Comparison of ENCODE assay signal across 18 cellular contexts in genomic region chr10:84196083-84196482, GRCh38. TPM values are rescaled to one million over a fixed set of nuclear protein-coding genes. Genes with fewer than 3 reads are reported as not detected.
DNase-seq lines count a peak whose midpoint lies in the region; TF ChIP-seq lines count a peak whose summit lies in the region.
"Had no signal": no experiment of that assay in that cellular context is flagged by ENCODE, and none has a peak within 500 bp of the region (broad histone marks: within the 10 kb centered on the region; RNA-seq: fewer than 3 reads in every experiment).

No MANE protein-coding gene starts in this region.

- intact Hi-C loops in OCI-LY7 (cut with micrococcal nuclease; ENCODE audit: unreplicated experiment), result no loop called here

- H4K8ac ChIP-seq in trophoblast cell (ENCODE audit: low read depth, low read length), result no peak overlapping the region

- H3K27me3 ChIP-seq in Peyer's patch (peaks cover 0 to 6% of the 10 kb centered on the region in 2 donors), rectal smooth muscle tissue (ENCODE audit: control insufficient read depth, insufficient read depth, low read length) (peaks cover 10% of the 10 kb centered on the region), trophoblast cell (ENCODE audit: insufficient read depth, low read length) (peaks cover 37% of the 10 kb centered on the region)

- CTCF ChIA-PET in OCI-LY7 (lab: Charles Lee; ENCODE audit: unreplicated experiment), result no interaction called here

- H4K91ac ChIP-seq in trophoblast cell (ENCODE audit: low read depth, low read length), result no peak overlapping the region

- H3K9ac ChIP-seq in rectal smooth muscle tissue (ENCODE audit: low read length) (no peak overlapping the region), trophoblast cell (ENCODE audit: low read length) (no peak overlapping the region)

- no CpG with 5 or more reads among the region's 4 CpGs for WGBS in trophoblast cell (ENCODE audit: extremely low coverage, insufficient coverage, insufficient read length)

- H3K4me3 ChIP-seq in Peyer's patch (peak overlapping the region in 1 of 4 donors; percentile 70), rectal smooth muscle tissue (ENCODE audit: low read length) (peak overlapping the region; percentile 16), trophoblast cell (ENCODE audit: low read depth, low read length) (no peak overlapping the region), OCI-LY7 (ENCODE audit: low read depth, low read length, poor library complexity, severe bottlenecking) (no peak overlapping the region)
- H3K4me3 ChIP-seq: right lobe of liver, upper lobe of left lung had no signal

- H3K36me3 ChIP-seq in Peyer's patch (no peaks in the 10 kb centered on the region), rectal smooth muscle tissue (ENCODE audit: control insufficient read depth, insufficient read depth, low read length) (no peaks in the 10 kb centered on the region), trophoblast cell (ENCODE audit: control insufficient read depth in 1 of 2, insufficient read depth in 2 of 2, low read length in 2 of 2) (no peaks in the 10 kb centered on the region), OCI-LY7 (ENCODE audit: insufficient read depth, low read length) (no peaks in the 10 kb centered on the region)
- H3K36me3 ChIP-seq: brain microvascular endothelial cell, right lobe of liver, upper lobe of left lung had no signal

- POLR2A ChIA-PET in OCI-LY7 (lab: Charles Lee), result no interaction called here

- H3K27ac ChIP-seq in Peyer's patch, result peak overlapping the region in 2 of 4 donors; percentile 24 to 81
- H3K27ac ChIP-seq in rectal smooth muscle tissue (ENCODE audit: low read depth, low read length), result no peak overlapping the region
- no peak overlapping the region for H3K27ac ChIP-seq in trophoblast cell (ENCODE audit: low read depth, low read length)
- no peak overlapping the region for H3K27ac ChIP-seq in OCI-LY7 (ENCODE audit: low read depth, low read length, poor library complexity, severe bottlenecking)
- H3K27ac ChIP-seq: 22Rv1, brain microvascular endothelial cell, right lobe of liver, upper lobe of left lung had no signal

- H2AFZ ChIP-seq in trophoblast cell (ENCODE audit: insufficient read depth, low read length, poor library complexity), result no peak overlapping the region
- H2AFZ ChIP-seq in OCI-LY7 (ENCODE audit: low read length), result no peak overlapping the region

- H3K4me2 ChIP-seq in trophoblast cell (ENCODE audit: low read length) (no peak overlapping the region), OCI-LY7 (ENCODE audit: low read length) (no peak overlapping the region)

- H3K23ac ChIP-seq in trophoblast cell (ENCODE audit: low read length), result no peak overlapping the region

- H3K79me2 ChIP-seq in trophoblast cell (ENCODE audit: control insufficient read depth, insufficient read depth, low read length, poor library complexity) (no peaks in the 10 kb centered on the region), OCI-LY7 (ENCODE audit: insufficient read depth, low read depth, low read length) (no peaks in the 10 kb centered on the region)

- H3K4me1 ChIP-seq in Peyer's patch, result peaks cover 3 to 58% (median 9%) of the 10 kb centered on the region in 4 donors
- H3K4me1 ChIP-seq in rectal smooth muscle tissue (ENCODE audit: control insufficient read depth, insufficient read depth, low read length), result peaks cover 5% of the 10 kb centered on the region
- H3K4me1 ChIP-seq in trophoblast cell (ENCODE audit: control insufficient read depth in 1 of 2, insufficient read depth in 2 of 2, low read length in 2 of 2), result peaks cover 3 to 5% of the 10 kb centered on the region in 2 experiments
- no peaks in the 10 kb centered on the region for H3K4me1 ChIP-seq in OCI-LY7 (ENCODE audit: insufficient read depth, low read length, poor library complexity, severe bottlenecking)

- no peak overlapping the region for H3K4ac ChIP-seq in trophoblast cell (ENCODE audit: low read depth, low read length)

- H4K12ac ChIP-seq in trophoblast cell (ENCODE audit: low read depth, low read length), result no peak overlapping the region

- no peak overlapping the region for H2BK120ac ChIP-seq in trophoblast cell (ENCODE audit: insufficient read depth, low read length, poor library complexity)

- DNase-seq in NCI-H2029 (lab: John Stamatoyannopoulos, UW) (peak; percentile 33), NCI-H2029 treated with DMSO at 0.1 percent for 48 hours (lab: John Stamatoyannopoulos, UW) (no peak), NCI-H146 treated with DMSO at 0.1 percent for 48 hours (lab: John Stamatoyannopoulos, UW; ENCODE audit: unreplicated experiment) (peak; percentile 94), Peyer's patch (peak in 1 of 3 donors; percentile 66), retina (no peak), trophoblast cell (no peak), OCI-LY7 (ENCODE audit: low spot score) (no peak)
- DNase-seq: activated gamma-delta T cell; brain microvascular endothelial cell; CD8-positive, alpha-beta T cell; NCI-H1436 treated with DMSO at 0.1 percent for 48 hours; right lobe of liver; stimulated activated CD4-positive, alpha-beta T cell treated with anti-CD3 and anti-CD28 coated beads, Interleukin-4, amount 100 ng/mL, for 24 hours had no signal

- no TSS peak for BruUV-seq in OCI-LY7 (replicated peaks; lab: Mats Ljungman, UMichigan)

- H2AK5ac ChIP-seq in trophoblast cell (ENCODE audit: low read length), result no peak overlapping the region

- H3K18ac ChIP-seq in trophoblast cell (ENCODE audit: low read length), result no peak overlapping the region

- no peak overlapping the region for H3K14ac ChIP-seq in trophoblast cell (ENCODE audit: low read length)

- no peaks in the 10 kb centered on the region for H4K20me1 ChIP-seq in OCI-LY7 (ENCODE audit: insufficient read depth, low read length)

- no peak overlapping the region for H2BK12ac ChIP-seq in trophoblast cell (ENCODE audit: low read length)

- no peak overlapping the region for H2BK5ac ChIP-seq in trophoblast cell (ENCODE audit: low read depth, low read length, poor library complexity)

- H3K9me3 ChIP-seq in Peyer's patch (no peaks in the 10 kb centered on the region), trophoblast cell (ENCODE audit: insufficient read depth, low read depth, low read length) (no peaks in the 10 kb centered on the region), OCI-LY7 (ENCODE audit: low read length) (no peaks in the 10 kb centered on the region)
- H3K9me3 ChIP-seq: right lobe of liver, upper lobe of left lung had no signal

- peak in 3 of 6 experiments; percentile 21 to 43 (median 39) for TF ChIP-seq CTCF in Peyer's patch (IDR thresholded peaks at IDR 0.05)
- TF ChIP-seq CTCF in OCI-LY7 (conservative IDR thresholded peaks at IDR 0.05; ENCODE audit: low read length), result no peak

- no peaks in the 10 kb centered on the region for H3K79me1 ChIP-seq in trophoblast cell (ENCODE audit: low read length)

- H3K9me2 ChIP-seq in OCI-LY7 (ENCODE audit: insufficient read depth, low read length), result no peaks in the 10 kb centered on the region

- TF ChIP-seq POLR2A in Peyer's patch (IDR thresholded peaks at IDR 0.05), result peak; percentile 18 to 28

RNA-seq across cellular contexts. Expression of gene CDHR1, which starts 1.7 kb away (rescaled TPM):
- total RNA-seq in Peyer's patch, result 10 to 100 TPM; 22.6 to 87.0 (median 59.9) TPM
- 0.06 and 0.08 TPM in 2 replicates for polyA plus RNA-seq in trophoblast cell (2013)
- total RNA-seq in OCI-LY7 (2014; rRNA removed; shearing (Covaris generic)), result not detected in 2 replicates
- total RNA-seq in OCI-LY7 (2022), result not detected in 2 replicates
- total RNA-seq: fibroblast of lung had no signal

RNA-seq across cellular contexts. Expression of gene GPR15LG, which starts 22.5 kb away (rescaled TPM):
- total RNA-seq in Peyer's patch (10 to 100 TPM; 23.1 to 83.2 (median 52.2) TPM), OCI-LY7 (2022) (not detected in 2 replicates)
- polyA plus RNA-seq in trophoblast cell (2013), result not detected in 2 replicates
- not detected in 2 replicates for total RNA-seq in OCI-LY7 (2014; rRNA removed; shearing (Covaris generic))
- total RNA-seq: activated CD8-positive, alpha-beta memory T cell treated with anti-CD3 and anti-CD28 coated beads for 36 hours; CD8-positive, alpha-beta T cell; fibroblast of lung; right lobe of liver had no signal
- polyA plus RNA-seq: fibroblast of lung had no signal

RNA-seq across cellular contexts. Expression of gene LRIT2, which starts 29.3 kb away (rescaled TPM):
- total RNA-seq in Peyer's patch, result not detected
- not detected in 2 replicates for polyA plus RNA-seq in trophoblast cell (2013)
- total RNA-seq in OCI-LY7 (2014; rRNA removed; shearing (Covaris generic)), result not detected in 2 replicates
- total RNA-seq in OCI-LY7 (2022), result not detected in 2 replicates
- total RNA-seq: activated CD8-positive, alpha-beta memory T cell treated with anti-CD3 and anti-CD28 coated beads for 36 hours; CD8-positive, alpha-beta T cell; fibroblast of lung; right lobe of liver; upper lobe of left lung had no signal
- polyA plus RNA-seq: fibroblast of lung had no signal

RNA-seq across cellular contexts. Expression of gene LRIT1, which starts 45.3 kb away (rescaled TPM):
- total RNA-seq in Peyer's patch (not detected), OCI-LY7 (2022) (not detected in 2 replicates)
- polyA plus RNA-seq in trophoblast cell (2013), result not detected in 2 replicates
- total RNA-seq in OCI-LY7 (2014; rRNA removed; shearing (Covaris generic)), result not detected in 2 replicates
- total RNA-seq: activated CD8-positive, alpha-beta memory T cell treated with anti-CD3 and anti-CD28 coated beads for 36 hours; CD8-positive, alpha-beta T cell; fibroblast of lung; right lobe of liver; upper lobe of left lung had no signal
- polyA plus RNA-seq: fibroblast of lung had no signal

RNA-seq across cellular contexts. Expression of gene RGR, which starts 48.8 kb away (rescaled TPM):
- total RNA-seq in Peyer's patch (1 to 10 TPM in 1 of 4 donors, not detected in 3; 4.0 TPM), OCI-LY7 (2022) (not detected in 2 replicates)
- not detected in 2 replicates for polyA plus RNA-seq in trophoblast cell (2013)
- not detected in 2 replicates for total RNA-seq in OCI-LY7 (2014; rRNA removed; shearing (Covaris generic))
- total RNA-seq: activated CD8-positive, alpha-beta memory T cell treated with anti-CD3 and anti-CD28 coated beads for 36 hours; CD8-positive, alpha-beta T cell; fibroblast of lung; right lobe of liver had no signal
- polyA plus RNA-seq: fibroblast of lung had no signal

Comparison
In these comparisons a context has a peak if more than half of its experiments do, and no peak if none do; other contexts are left out.
1. DNase-seq: peak in NCI-H2029 (single experiment) and NCI-H146 treated with DMSO at 0.1 percent for 48 hours (single experiment); none in NCI-H2029 treated with DMSO at 0.1 percent for 48 hours (single experiment), retina (single experiment), trophoblast cell (0 of 2) and OCI-LY7 (single experiment).
2. RNA of gene CDHR1, which starts 1.7 kb away (total RNA-seq): 22.6 to 87.0 TPM in Peyer's patch; not detected in OCI-LY7; every median in the first group is over 10 times any median in the second.
3. RNA of gene GPR15LG, which starts 22.5 kb away (total RNA-seq): 23.1 to 83.2 TPM in Peyer's patch; not detected in OCI-LY7; every median in the first group is over 10 times any median in the second.